Comparison of ENCODE assay signal across 23 cellular contexts in the genomic region with DNA sequence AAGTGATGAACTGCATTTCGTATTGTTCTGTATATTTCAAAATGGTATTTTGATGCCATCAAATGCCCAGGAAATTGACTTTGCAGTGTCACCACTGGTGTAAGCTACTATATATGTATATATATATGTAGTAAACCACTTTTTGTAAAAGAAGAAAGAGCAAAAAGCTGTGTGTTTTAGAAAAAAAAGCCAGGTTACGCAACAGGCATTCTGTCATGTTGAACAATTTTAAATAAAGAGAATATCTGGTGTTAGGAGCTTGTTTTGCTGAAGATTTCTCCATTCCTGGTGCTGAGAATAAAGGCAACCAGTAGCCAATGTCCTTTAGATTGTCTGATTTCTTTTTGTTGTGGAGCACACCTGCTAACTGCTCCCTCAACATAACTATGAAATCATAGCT. TPM values are rescaled to one million over a fixed set of nuclear protein-coding genes. Genes with fewer than 3 reads are reported as not detected.
"Had no signal": no experiment of that assay in that cellular context is flagged by ENCODE, and none has a peak within 500 bp of the region (broad histone marks: within the 10 kb centered on the region; RNA-seq: fewer than 3 reads in every experiment).

No MANE protein-coding gene starts in this region.

- H3K27ac ChIP-seq: HL-60, KMS-11, SJSA1, SK-N-MC had no signal

- H3K4me3 ChIP-seq: SJSA1, SK-N-MC had no signal

- DNase-seq: Kasumi-1, MM.1S, NCI-H1092 treated with DMSO at 0.1 percent for 48 hours, NCI-H1436, NCI-H187, NCI-H2029, NCI-H2081 treated with DMSO at 0.1 percent for 48 hours, NCI-H2171 treated with DMSO at 0.1 percent for 48 hours, NCI-H345, NCI-H446 treated with DMSO at 0.1 percent for 48 hours, NCI-H510A treated with DMSO at 0.1 percent for 48 hours, NCI-H526, NCI-H82, Right ventricle myocardium superior, RPMI8226, SIG-M5 had no signal

- H3K4me1 ChIP-seq: SJSA1 had no signal

- H3K9me3 ChIP-seq: SJSA1 had no signal

- H3K4me2 ChIP-seq: KMS-11 had no signal

- H3K27me3 ChIP-seq: SJSA1 had no signal

- FAIRE-seq: HTR-8/SVneo, RCC 7860 had no signal

- H3K9ac ChIP-seq: KMS-11 had no signal

RNA-seq across cellular contexts. Expression of gene TAGLN3, which starts 23.6 kb away (rescaled TPM):
- total RNA-seq: Right ventricle myocardium superior, SJSA1 had no signal

RNA-seq across cellular contexts. Expression of gene TMPRSS7, which starts 59.4 kb away (rescaled TPM):
- total RNA-seq: M059J, Right ventricle myocardium superior, SJSA1 had no signal
